Comparison of ENCODE assay signal across 1 cellular context in genomic region chr3:51978143-51978502, GRCh38.
TF ChIP-seq lines count a peak whose summit lies in the region.

No MANE protein-coding gene starts in this region.

TF ChIP-seq in H1, 55 proteins besides CTCF, POLR2A, EP300 and RAD21:
- TF ChIP-seq, protein P1, sequence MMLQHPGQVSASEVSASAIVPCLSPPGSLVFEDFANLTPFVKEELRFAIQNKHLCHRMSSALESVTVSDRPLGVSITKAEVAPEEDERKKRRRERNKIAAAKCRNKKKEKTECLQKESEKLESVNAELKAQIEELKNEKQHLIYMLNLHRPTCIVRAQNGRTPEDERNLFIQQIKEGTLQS (IDR thresholded peaks at IDR 0.05; ENCODE audit: insufficient read depth, low read depth, low read length), result no peak
- TF ChIP-seq TEAD4 (IDR thresholded peaks at IDR 0.05; ENCODE audit: low read depth, low read length), result no peak
- TF ChIP-seq CEBPB (IDR thresholded peaks at IDR 0.05; ENCODE audit: low read depth, low read length), result no peak
- TF ChIP-seq TAF1 (IDR thresholded peaks at IDR 0.05; ENCODE audit: low read depth, low read length), result no peak
- TF ChIP-seq SAP30 (IDR thresholded peaks at IDR 0.05; ENCODE audit: insufficient read depth, insufficient replicate concordance, low read length), result no peak
- TF ChIP-seq PHF8 (conservative IDR thresholded peaks at IDR 0.05; ENCODE audit: low read depth, low read length), result no peak
- no peak for TF ChIP-seq EZH2 (IDR thresholded peaks at IDR 0.05; ENCODE audit: low read depth, low read length, severe bottlenecking)
- TF ChIP-seq KDM1A (IDR thresholded peaks at IDR 0.05; ENCODE audit: borderline replicate concordance, low read length), result no peak
- no peak for TF ChIP-seq RFX5 (IDR thresholded peaks at IDR 0.05; ENCODE audit: borderline replicate concordance, low read depth, low read length)
- TF ChIP-seq CREB1 (IDR thresholded peaks at IDR 0.05), result no peak
- TF ChIP-seq BRCA1 (IDR thresholded peaks at IDR 0.05; ENCODE audit: low read depth, low read length), result no peak
- no peak for TF ChIP-seq YY1 (IDR thresholded peaks at IDR 0.05; ENCODE audit: low read depth, low read length)
- TF ChIP-seq TCF12 (IDR thresholded peaks at IDR 0.05; ENCODE audit: low read depth, low read length), result no peak
- TF ChIP-seq JUN (IDR thresholded peaks at IDR 0.05; ENCODE audit: low read depth, low read length), result no peak
- no peak for TF ChIP-seq KDM5A (IDR thresholded peaks at IDR 0.05; ENCODE audit: low read length)
- no peak for TF ChIP-seq ATF2 (IDR thresholded peaks at IDR 0.05; ENCODE audit: low read length)
- no peak for TF ChIP-seq SIRT6 (IDR thresholded peaks at IDR 0.05; ENCODE audit: low read length)
- no peak for TF ChIP-seq SRF (IDR thresholded peaks at IDR 0.05; ENCODE audit: low read depth, low read length)
- no peak for TF ChIP-seq NRF1 (IDR thresholded peaks at IDR 0.05; ENCODE audit: low read depth, low read length)
- TF ChIP-seq NANOG (IDR thresholded peaks at IDR 0.05; ENCODE audit: insufficient read depth, low read depth, low read length, poor library complexity, severe bottlenecking), result no peak
